ENCODE assay signal across 14 cellular contexts in the genomic region with DNA sequence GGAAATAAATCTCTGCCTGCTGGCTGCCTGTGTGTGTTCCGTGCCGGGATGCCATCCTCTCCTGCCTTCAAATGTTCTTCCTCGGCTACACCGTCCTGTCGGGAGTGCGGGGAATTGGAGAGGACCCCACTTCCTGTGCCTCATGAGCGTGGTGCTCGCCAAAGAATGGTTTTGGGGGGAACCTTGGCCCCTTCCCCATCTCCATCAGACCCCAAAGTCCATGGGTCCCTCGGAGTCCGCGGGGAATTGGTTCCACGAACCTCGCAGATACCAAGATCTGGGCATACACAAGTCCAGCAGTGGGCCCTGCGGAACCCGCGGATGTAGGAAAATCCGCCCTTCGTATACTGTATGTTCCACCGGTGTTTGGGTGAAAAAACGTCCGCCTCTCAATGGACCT. TPM values are rescaled to one million over a fixed set of nuclear protein-coding genes. Genes with fewer than 3 reads are reported as not detected.
A peak's percentile ranks its signal among the peaks of the same experiment; 100 is the strongest.
DNase-seq lines count a peak whose midpoint lies in the region; ATAC-seq and TF ChIP-seq lines count a peak whose summit lies in the region.
"Had no signal": no experiment of that assay in that cellular context is flagged by ENCODE, and none has a peak within 500 bp of the region (broad histone marks: within the 10 kb centered on the region; RNA-seq: fewer than 3 reads in every experiment).

No MANE protein-coding gene starts in this region.

- peaks cover 4 to 5% of the 10 kb centered on the region in 2 donors for H3K9me3 Mint-ChIP-seq in stimulated activated naive CD8-positive, alpha-beta T cell treated with anti-CD3 and anti-CD28 coated beads, Interleukin-15, amount 100 ng/mL, for 72 hours
- H3K9me3 Mint-ChIP-seq in activated B cell treated with CpG ODN at 0.5 μM for 24 hours (no peaks in the 10 kb centered on the region), type B pancreatic cell (no peaks in the 10 kb centered on the region)

- H3K4me3 Mint-ChIP-seq in stimulated activated naive CD8-positive, alpha-beta T cell treated with anti-CD3 and anti-CD28 coated beads, Interleukin-15, amount 100 ng/mL, for 72 hours = peak overlapping the region; percentile 56 to 86
- no peak overlapping the region for H3K4me3 Mint-ChIP-seq in activated B cell treated with CpG ODN at 0.5 μM for 24 hours
- peak overlapping the region; percentile 61 for H3K4me3 Mint-ChIP-seq in type B pancreatic cell

- H2BK5ac ChIP-seq in mesenchymal stem cell (ENCODE audit: low read depth, low read length, poor library complexity, severe bottlenecking) = no peak overlapping the region

- H3K4me1 Mint-ChIP-seq in stimulated activated naive CD8-positive, alpha-beta T cell treated with anti-CD3 and anti-CD28 coated beads, Interleukin-15, amount 100 ng/mL, for 72 hours = peaks cover 65% of the 10 kb centered on the region
- H3K4me1 Mint-ChIP-seq in activated B cell treated with CpG ODN at 0.5 μM for 24 hours (peaks cover 44% of the 10 kb centered on the region), type B pancreatic cell (ENCODE audit: unreplicated experiment) (peaks cover 34% of the 10 kb centered on the region)

- peaks cover 13 to 20% of the 10 kb centered on the region in 2 experiments for H3K36me3 ChIP-seq in mesenchymal stem cell (ENCODE audit: control insufficient read depth in 1 of 2, insufficient read depth in 2 of 2, low read depth in 1 of 2, low read length in 2 of 2)
- H3K36me3 ChIP-seq in H7 (replicated peaks; ENCODE audit: control insufficient read depth, insufficient read depth, low read length) = no peaks in the 10 kb centered on the region

- H3K4me3 ChIP-seq in mesenchymal stem cell (ENCODE audit: insufficient read depth in 1 of 2, low read depth in 1 of 2, low read length in 2 of 2) (no peak overlapping the region), H7 (ENCODE audit: insufficient read depth, low read depth, low read length) (no peak overlapping the region)
- H3K4me3 ChIP-seq: GM23248 had no signal

- no peak for DNase-seq in stimulated activated naive CD8-positive, alpha-beta T cell treated with anti-CD3 and anti-CD28 coated beads, Interleukin-15, amount 100 ng/mL, for 72 hours
- DNase-seq in stimulated activated naive CD8-positive, alpha-beta T cell treated with anti-CD3 and anti-CD28 coated beads, Interleukin-15, Interleukin-2, amounts not matched to agents 100 U/mL and 50 U/mL, for 24 hours = no peak
- DNase-seq in activated B cell treated with CpG ODN at 0.5 μM for 24 hours (no peak), mesenchymal stem cell (no peak), type B pancreatic cell (ENCODE audit: extremely low spot score, unreplicated experiment) (no peak), left lobe of liver (ENCODE audit: low spot score) (no peak), H7 (no peak)
- DNase-seq: DMS79 treated with DMSO at 0.1 percent for 48 hours, GM23248, NCI-H1092 treated with DMSO at 0.1 percent for 48 hours, NCI-H2171 treated with DMSO at 0.1 percent for 48 hours, SHP77 treated with DMSO at 0.1 percent for 48 hours had no signal

- H3K27ac ChIP-seq in mesenchymal stem cell (ENCODE audit: low read length, poor library complexity, severe bottlenecking) = no peak overlapping the region
- H3K27ac ChIP-seq: GM23248, parathyroid adenoma had no signal

- ATAC-seq in stimulated activated naive CD8-positive, alpha-beta T cell treated with anti-CD3 and anti-CD28 coated beads, Interleukin-15, amount 100 ng/mL, for 72 hours = no peak
- no peak for ATAC-seq in stimulated activated naive CD8-positive, alpha-beta T cell treated with anti-CD3 and anti-CD28 coated beads, Interleukin-15, Interleukin-2, amounts not matched to agents 100 U/mL and 50 U/mL, for 24 hours
- ATAC-seq in activated B cell treated with CpG ODN at 0.5 μM for 24 hours (ENCODE audit: low read depth) (no peak), left lobe of liver (no peak), GM18519 (IDR thresholded peaks at IDR 0.05; ENCODE audit: low FRiP score, unreplicated experiment) (no peak)

- CTCF ChIA-PET in activated B cell treated with CpG ODN at 0.5 μM for 24 hours (lab: Charles Lee) = no interaction called here

- peaks cover 22% of the 10 kb centered on the region for H3K4me1 ChIP-seq in mesenchymal stem cell (ENCODE audit: control insufficient read depth, insufficient read depth, low read depth, low read length)

- no peak for TF ChIP-seq CTCF in activated B cell treated with CpG ODN at 0.5 μM for 24 hours (IDR thresholded peaks at IDR 0.05)
- TF ChIP-seq CTCF in type B pancreatic cell (conservative IDR thresholded peaks at IDR 0.05) = no peak

- no peaks in the 10 kb centered on the region for H3K9me3 ChIP-seq in mesenchymal stem cell (ENCODE audit: control insufficient read depth, low read length)

- H3K23ac ChIP-seq in mesenchymal stem cell (ENCODE audit: low read length in 2 of 2) = no peak overlapping the region

- H3K9ac ChIP-seq in mesenchymal stem cell (ENCODE audit: low read length) = no peak overlapping the region
- H3K9ac ChIP-seq: GM23248, parathyroid adenoma had no signal

- H2BK120ac ChIP-seq in mesenchymal stem cell (ENCODE audit: low read depth, low read length) = no peak overlapping the region

- peak overlapping the region; percentile 82 for H2AK5ac ChIP-seq in mesenchymal stem cell (ENCODE audit: low read length, severe bottlenecking)

- POLR2A ChIA-PET in activated B cell treated with CpG ODN at 0.5 μM for 24 hours (lab: Charles Lee) = interaction anchor here (1.4 kb wide), 1 partner anchor 37 kb away, joined by 4 read pairs; a partner anchor contains a TSS

- H3K36me3 Mint-ChIP-seq in activated B cell treated with CpG ODN at 0.5 μM for 24 hours (ENCODE audit: low read depth) (peaks cover 32% of the 10 kb centered on the region), type B pancreatic cell (peaks cover 19% of the 10 kb centered on the region)

- H3K4ac ChIP-seq in mesenchymal stem cell (ENCODE audit: low read depth in 1 of 2, low read length in 2 of 2) = no peak overlapping the region

- peak overlapping the region in 1 of 2 experiments; percentile 45 for H2BK12ac ChIP-seq in mesenchymal stem cell (ENCODE audit: low read length in 2 of 2)

- no peak overlapping the region for H3K27ac Mint-ChIP-seq in stimulated activated naive CD8-positive, alpha-beta T cell treated with anti-CD3 and anti-CD28 coated beads, Interleukin-15, amount 100 ng/mL, for 72 hours
- peak overlapping the region; percentile 53 for H3K27ac Mint-ChIP-seq in activated B cell treated with CpG ODN at 0.5 μM for 24 hours
- H3K27ac Mint-ChIP-seq in type B pancreatic cell = peak overlapping the region; percentile 53

- no peaks in the 10 kb centered on the region for H3K27me3 ChIP-seq in mesenchymal stem cell (ENCODE audit: control insufficient read depth in 1 of 2, insufficient read depth in 1 of 2, low read length in 2 of 2)
- H3K27me3 ChIP-seq in H7 (ENCODE audit: control insufficient read depth, insufficient read depth, low read length) = no peaks in the 10 kb centered on the region

- H2BK15ac ChIP-seq in mesenchymal stem cell (ENCODE audit: low read depth, poor library complexity, severe bottlenecking) = peak overlapping the region; percentile 45

- H2AFZ ChIP-seq in mesenchymal stem cell (ENCODE audit: low read depth, low read length) = no peak overlapping the region
- H2AFZ ChIP-seq: GM23248, parathyroid adenoma had no signal

- no peak overlapping the region for H4K8ac ChIP-seq in mesenchymal stem cell (ENCODE audit: low read length)

- H3K18ac ChIP-seq in mesenchymal stem cell (ENCODE audit: low read depth in 1 of 2, low read length in 2 of 2) = no peak overlapping the region

- WGBS in mesenchymal stem cell = 97% methylated on average over 21 of the region's 21 CpGs

- H3K4me2 ChIP-seq in mesenchymal stem cell (ENCODE audit: low read length, poor library complexity, severe bottlenecking) = no peak overlapping the region

- no peak overlapping the region for H4K91ac ChIP-seq in mesenchymal stem cell (ENCODE audit: low read length)

- no peak overlapping the region for H3K14ac ChIP-seq in mesenchymal stem cell (ENCODE audit: low read length in 2 of 2)

- intact Hi-C loops in activated B cell treated with CpG ODN at 0.5 μM for 24 hours (cut with micrococcal nuclease) = loop anchor here (10.0 kb wide), 1 partner anchor 348 kb away; a partner anchor contains a TSS

- peaks cover 30% of the 10 kb centered on the region for H3K79me1 ChIP-seq in mesenchymal stem cell (replicated peaks; ENCODE audit: low read length, poor library complexity, severe bottlenecking)

- no peaks in the 10 kb centered on the region for H3K27me3 Mint-ChIP-seq in stimulated activated naive CD8-positive, alpha-beta T cell treated with anti-CD3 and anti-CD28 coated beads, Interleukin-15, amount 100 ng/mL, for 72 hours
- H3K27me3 Mint-ChIP-seq in activated B cell treated with CpG ODN at 0.5 μM for 24 hours (no peaks in the 10 kb centered on the region), type B pancreatic cell (no peaks in the 10 kb centered on the region)

RNA-seq across cellular contexts. Expression of a gene that starts 2.3 kb away (rescaled TPM):
- total RNA-seq in activated B cell treated with CpG ODN at 0.5 μM for 24 hours (17.2 and 18.9 TPM in 2 replicates), type B pancreatic cell (ENCODE audit: low replicate concordance) (14.6 and 16.2 TPM in 2 replicates), left lobe of liver (8.1 TPM)
- polyA plus RNA-seq in mesenchymal stem cell (2013, experiment 1 of 2) = 9.1 TPM
- polyA plus RNA-seq in mesenchymal stem cell (2013, experiment 2 of 2) = 8.8 TPM
- 3.5 and 4.9 TPM in 2 replicates for total RNA-seq in H7 (2014; rRNA removed; shearing (Covaris generic))

RNA-seq across cellular contexts. Expression of a gene that starts 3.0 kb away (rescaled TPM):
- total RNA-seq in activated B cell treated with CpG ODN at 0.5 μM for 24 hours (12.6 and 16.1 TPM in 2 replicates), type B pancreatic cell (ENCODE audit: low replicate concordance) (13.6 and 23.9 TPM in 2 replicates), left lobe of liver (13.2 TPM)
- polyA plus RNA-seq in mesenchymal stem cell (2013, experiment 1 of 2) = 8.4 TPM
- polyA plus RNA-seq in mesenchymal stem cell (2013, experiment 2 of 2) = 9.2 TPM
- total RNA-seq in H7 (2014; rRNA removed; shearing (Covaris generic)) = 11.2 and 13.6 TPM in 2 replicates

RNA-seq across cellular contexts. Expression of a gene that starts 3.8 kb away (rescaled TPM):
- 17.5 and 21.2 TPM in 2 replicates for total RNA-seq in activated B cell treated with CpG ODN at 0.5 μM for 24 hours
- polyA plus RNA-seq in mesenchymal stem cell (2013, experiment 1 of 2) = 8.5 TPM
- polyA plus RNA-seq in mesenchymal stem cell (2013, experiment 2 of 2) = 8.9 TPM
- 18.4 and 22.4 TPM in 2 replicates for total RNA-seq in type B pancreatic cell (ENCODE audit: low replicate concordance)
- total RNA-seq in left lobe of liver = 6.7 TPM
- 4.3 and 4.7 TPM in 2 replicates for total RNA-seq in H7 (2014; rRNA removed; shearing (Covaris generic))

RNA-seq across cellular contexts. Expression of a gene that starts 21.3 kb away (rescaled TPM):
- total RNA-seq in activated B cell treated with CpG ODN at 0.5 μM for 24 hours (8.7 and 8.9 TPM in 2 replicates), type B pancreatic cell (ENCODE audit: low replicate concordance) (9.4 and 9.6 TPM in 2 replicates), left lobe of liver (5.3 TPM)
- polyA plus RNA-seq in mesenchymal stem cell (2013, experiment 1 of 2) = 2.4 TPM
- polyA plus RNA-seq in mesenchymal stem cell (2013, experiment 2 of 2) = 2.5 TPM
- 9.8 and 12.5 TPM in 2 replicates for total RNA-seq in H7 (2014; rRNA removed; shearing (Covaris generic))

RNA-seq across cellular contexts. Expression of a gene that starts 22.5 kb away (rescaled TPM):
- total RNA-seq in activated B cell treated with CpG ODN at 0.5 μM for 24 hours = 10.3 and 10.9 TPM in 2 replicates
- 25.8 TPM for polyA plus RNA-seq in mesenchymal stem cell (2013, experiment 1 of 2)
- polyA plus RNA-seq in mesenchymal stem cell (2013, experiment 2 of 2) = 25.7 TPM
- 21.1 and 23.9 TPM in 2 replicates for total RNA-seq in type B pancreatic cell (ENCODE audit: low replicate concordance)
- 4.5 TPM for total RNA-seq in left lobe of liver
- 17.2 and 20.5 TPM in 2 replicates for total RNA-seq in H7 (2014; rRNA removed; shearing (Covaris generic))

Comparison
In these comparisons a context has a peak if more than half of its experiments do, and no peak if none do; other contexts are left out.
1. H3K27ac Mint-ChIP-seq: peak in activated B cell treated with CpG ODN at 0.5 μM for 24 hours (single experiment) and type B pancreatic cell (single experiment); none in stimulated activated naive CD8-positive, alpha-beta T cell treated with anti-CD3 and anti-CD28 coated beads, Interleukin-15, amount 100 ng/mL, for 72 hours (0 of 2).